In genomic region chr3:169541528-169541927, GRCh38 we compare ENCODE assay signal across 19 cellular contexts.
DNase-seq lines count a peak whose midpoint lies in the region; ATAC-seq and TF ChIP-seq lines count a peak whose summit lies in the region.
"Had no signal": no experiment of that assay in that cellular context is flagged by ENCODE, and none has a peak within 500 bp of the region (broad histone marks: within the 10 kb centered on the region; RNA-seq: fewer than 3 reads in every experiment).

No MANE protein-coding gene starts in this region.

- no peak overlapping the region for H3K4me3 ChIP-seq in upper lobe of left lung
- H3K4me3 ChIP-seq in uterus = no peak overlapping the region
- H3K4me3 ChIP-seq: A549, PC-9 had no signal

- H2BK5ac ChIP-seq in H9 (ENCODE audit: insufficient read length, low read length) = no peak overlapping the region

- DNase-seq in CD14-positive monocyte (ENCODE audit: low spot score) = peak; percentile 42
- DNase-seq in WTC11 (ENCODE audit: low spot score) = no peak
- peak; percentile 55 for DNase-seq in left cardiac atrium
- no peak for DNase-seq in stimulated activated effector memory CD8-positive, alpha-beta T cell treated with anti-CD3 and anti-CD28 coated beads, Interleukin-12 subunit alpha, Interleukin-12 subunit beta, amount 100 ng/mL, for 72 hours (ENCODE audit: low spot score in 2 of 2)
- no peak for DNase-seq in upper lobe of left lung
- DNase-seq in uterus = no peak
- DNase-seq in NCI-H2171 (lab: John Stamatoyannopoulos, UW) = no peak
- no peak for DNase-seq in H9
- DNase-seq: CD4-positive, CD25-positive, alpha-beta regulatory T cell; EL; H7; HFFc6; Kasumi-1; NCI-H1694; PC-9; RPMI8226; SIG-M5 had no signal

- H3K27ac ChIP-seq in upper lobe of left lung (no peak overlapping the region), uterus (no peak overlapping the region), H9 (ENCODE audit: insufficient read length, low read depth, low read length) (no peak overlapping the region)
- H3K27ac ChIP-seq: A549, PC-9 had no signal

- ATAC-seq in WTC11 (peak; percentile 63), left cardiac atrium (peak; percentile 59 to 78), upper lobe of left lung (ENCODE audit: low FRiP score in 2 of 2) (no peak)
- peak; percentile 36 for ATAC-seq in stimulated activated effector memory CD8-positive, alpha-beta T cell treated with anti-CD3 and anti-CD28 coated beads, Interleukin-12 subunit alpha, Interleukin-12 subunit beta, amount 100 ng/mL, for 72 hours
- ATAC-seq: A549 had no signal

- H3K36me3 ChIP-seq in upper lobe of left lung = no peaks in the 10 kb centered on the region
- no peaks in the 10 kb centered on the region for H3K36me3 ChIP-seq in uterus

- WGBS in upper lobe of left lung, 2 donors = 91 to 94% methylated on average over 8 of the region's 8 CpGs
- WGBS in H9 (ENCODE audit: extremely low coverage, insufficient read length, low lambda C conversion rate) = no CpG with 5 or more reads among the region's 8 CpGs

- H3K79me1 ChIP-seq in H9 (ENCODE audit: insufficient read depth, low read depth, low read length, poor library complexity, severe bottlenecking) = no peaks in the 10 kb centered on the region

- no peak overlapping the region for H3K9ac ChIP-seq in H9 (ENCODE audit: extremely low read depth, insufficient read length, low read length)

- H3T11ph ChIP-seq in H9 (ENCODE audit: low read length) = no peak overlapping the region

- H3K4me2 ChIP-seq in H9 (ENCODE audit: insufficient read depth, insufficient read length, low read length) = no peak overlapping the region
- H3K4me2 ChIP-seq: A549, PC-9 had no signal

- H3K4me3 Mint-ChIP-seq in CD14-positive monocyte (no peak overlapping the region), WTC11 (no peak overlapping the region), H9 (no peak overlapping the region)
- no peak overlapping the region for H3K4me3 Mint-ChIP-seq in stimulated activated effector memory CD8-positive, alpha-beta T cell treated with anti-CD3 and anti-CD28 coated beads, Interleukin-12 subunit alpha, Interleukin-12 subunit beta, amount 100 ng/mL, for 72 hours
- H3K4me3 Mint-ChIP-seq: B cell; CD4-positive, CD25-positive, alpha-beta regulatory T cell; HFFc6 had no signal

- H4K5ac ChIP-seq in H9 (ENCODE audit: insufficient read length, low read depth, low read length) = no peak overlapping the region

- H3K14ac ChIP-seq in H9 (ENCODE audit: insufficient read depth, low read length) = no peak overlapping the region

- H3K18ac ChIP-seq in H9 (ENCODE audit: insufficient read length, low read depth, low read length) = no peak overlapping the region

- H3K4me1 ChIP-seq in upper lobe of left lung = peaks cover 0 to 6% (median 2%) of the 10 kb centered on the region in 4 donors
- H3K4me1 ChIP-seq in uterus = no peaks in the 10 kb centered on the region
- H3K4me1 ChIP-seq in H9 (ENCODE audit: insufficient read depth, low read length) = no peaks in the 10 kb centered on the region
- H3K4me1 ChIP-seq: A549 had no signal

- H2BK120ac ChIP-seq in H9 (ENCODE audit: low read depth, low read length, poor library complexity, severe bottlenecking) = no peak overlapping the region

- no peak for TF ChIP-seq EP300 in upper lobe of left lung (IDR thresholded peaks at IDR 0.05)

- peaks cover 0 to 2% (median 0%) of the 10 kb centered on the region in 3 donors for H3K27me3 Mint-ChIP-seq in CD14-positive monocyte (ENCODE audit: low read depth in 3 of 3)
- no peaks in the 10 kb centered on the region for H3K27me3 Mint-ChIP-seq in WTC11 (ENCODE audit: low read depth)
- H3K27me3 Mint-ChIP-seq in H9 (ENCODE audit: low read depth) = no peaks in the 10 kb centered on the region
- H3K27me3 Mint-ChIP-seq: B cell; CD4-positive, CD25-positive, alpha-beta regulatory T cell had no signal

- no peak overlapping the region for H3K23ac ChIP-seq in H9 (ENCODE audit: insufficient read length, low read depth, low read length)

- H4K8ac ChIP-seq in H9 (replicated peaks; ENCODE audit: insufficient read length, low read depth, low read length) = no peak overlapping the region

- H3K4ac ChIP-seq in H9 (ENCODE audit: low read depth, low read length) = no peak overlapping the region

- no peaks in the 10 kb centered on the region for H3K4me1 Mint-ChIP-seq in CD14-positive monocyte
- peaks cover 14% of the 10 kb centered on the region for H3K4me1 Mint-ChIP-seq in WTC11
- no peaks in the 10 kb centered on the region for H3K4me1 Mint-ChIP-seq in stimulated activated effector memory CD8-positive, alpha-beta T cell treated with anti-CD3 and anti-CD28 coated beads, Interleukin-12 subunit alpha, Interleukin-12 subunit beta, amount 100 ng/mL, for 72 hours
- peaks cover 0 to 9% of the 10 kb centered on the region in 2 experiments; a peak in 3 of 4 replicates for H3K4me1 Mint-ChIP-seq in H9
- H3K4me1 Mint-ChIP-seq: B cell; CD4-positive, CD25-positive, alpha-beta regulatory T cell had no signal

- H3K36me3 Mint-ChIP-seq in CD14-positive monocyte (no peaks in the 10 kb centered on the region), WTC11 (no peaks in the 10 kb centered on the region), H9 (ENCODE audit: insufficient read depth in 1 of 3, low read depth in 3 of 3) (no peaks in the 10 kb centered on the region)
- H3K36me3 Mint-ChIP-seq in stimulated activated effector memory CD8-positive, alpha-beta T cell treated with anti-CD3 and anti-CD28 coated beads, Interleukin-12 subunit alpha, Interleukin-12 subunit beta, amount 100 ng/mL, for 72 hours = no peaks in the 10 kb centered on the region
- H3K36me3 Mint-ChIP-seq: CD4-positive, CD25-positive, alpha-beta regulatory T cell had no signal

- POLR2A ChIA-PET in WTC11 (lab: Charles Lee) = no interaction called here

- H2AK5ac ChIP-seq in H9 (ENCODE audit: insufficient read length, low read length) = no peak overlapping the region

- H3K56ac ChIP-seq in H9 (ENCODE audit: insufficient read length, low read depth, low read length) = no peak overlapping the region

- no peaks in the 10 kb centered on the region for H3K27me3 ChIP-seq in upper lobe of left lung
- H3K27me3 ChIP-seq in uterus = no peaks in the 10 kb centered on the region
- H3K27me3 ChIP-seq in H9 (ENCODE audit: insufficient read depth, low read length) = no peaks in the 10 kb centered on the region

- intact Hi-C loops in CD14-positive monocyte (cut with micrococcal nuclease) (no loop called here), left cardiac atrium (cut with DNase I) (no loop called here), uterus (cut with DNase I; ENCODE audit: low total_unique reads) (no loop called here)

- H3K27ac Mint-ChIP-seq in CD14-positive monocyte = no peak overlapping the region
- no peak overlapping the region for H3K27ac Mint-ChIP-seq in WTC11
- no peak overlapping the region for H3K27ac Mint-ChIP-seq in stimulated activated effector memory CD8-positive, alpha-beta T cell treated with anti-CD3 and anti-CD28 coated beads, Interleukin-12 subunit alpha, Interleukin-12 subunit beta, amount 100 ng/mL, for 72 hours
- H3K27ac Mint-ChIP-seq in H9 = peak overlapping the region in 1 of 3 experiments; percentile 37; a peak in 1 of 7 replicates
- H3K27ac Mint-ChIP-seq: B cell; CD4-positive, CD25-positive, alpha-beta regulatory T cell; HFFc6 had no signal

- H3K9me3 ChIP-seq in upper lobe of left lung = no peaks in the 10 kb centered on the region
- no peaks in the 10 kb centered on the region for H3K9me3 ChIP-seq in uterus
- no peaks in the 10 kb centered on the region for H3K9me3 ChIP-seq in H9 (ENCODE audit: control insufficient read depth, low read depth, low read length)
- H3K9me3 ChIP-seq: A549 had no signal

- H2BK12ac ChIP-seq in H9 (ENCODE audit: insufficient read length, low read depth, low read length) = no peak overlapping the region

- H4K91ac ChIP-seq in H9 (ENCODE audit: insufficient read length, low read depth, low read length) = no peak overlapping the region

- no peak overlapping the region for H2BK15ac ChIP-seq in H9 (ENCODE audit: low read depth, low read length)

- CTCF ChIA-PET in WTC11 (lab: Charles Lee) = no interaction called here

- H3K23me2 ChIP-seq in H9 (ENCODE audit: insufficient read length, low read depth, low read length, poor library complexity, severe bottlenecking) = no peaks in the 10 kb centered on the region

- no peak for TF ChIP-seq POLR2A in upper lobe of left lung (IDR thresholded peaks at IDR 0.05)
- no peak for TF ChIP-seq POLR2A in uterus (IDR thresholded peaks at IDR 0.05)

- H3K9me3 Mint-ChIP-seq in CD14-positive monocyte = peaks cover 0 to 3% (median 0%) of the 10 kb centered on the region in 7 donors
- H3K9me3 Mint-ChIP-seq in WTC11 = no peaks in the 10 kb centered on the region; the same call in 1 of the 2 replicates
- no peaks in the 10 kb centered on the region for H3K9me3 Mint-ChIP-seq in stimulated activated effector memory CD8-positive, alpha-beta T cell treated with anti-CD3 and anti-CD28 coated beads, Interleukin-12 subunit alpha, Interleukin-12 subunit beta, amount 100 ng/mL, for 72 hours
- no peaks in the 10 kb centered on the region for H3K9me3 Mint-ChIP-seq in H9

- no peaks in the 10 kb centered on the region for H4K20me1 ChIP-seq in H9 (ENCODE audit: control insufficient read depth, insufficient read depth, insufficient read length)

- no peak overlapping the region for H2BK20ac ChIP-seq in H9 (ENCODE audit: low read depth, low read length, poor library complexity, severe bottlenecking)

- H2AFZ ChIP-seq in H9 (ENCODE audit: low read length) = no peak overlapping the region
- H2AFZ ChIP-seq: PC-9 had no signal

- no peaks in the 10 kb centered on the region for H3K79me2 ChIP-seq in H9 (ENCODE audit: insufficient read depth, low read length)

- TF ChIP-seq CTCF in CD14-positive monocyte (IDR thresholded peaks at IDR 0.05) = no peak
- TF ChIP-seq CTCF in WTC11 (IDR thresholded peaks at IDR 0.05) = no peak
- no peak for TF ChIP-seq CTCF in upper lobe of left lung (IDR thresholded peaks at IDR 0.05)
- TF ChIP-seq CTCF in uterus (IDR thresholded peaks at IDR 0.05) = no peak
- no peak for TF ChIP-seq CTCF in H9 (conservative IDR thresholded peaks at IDR 0.05)

TF ChIP-seq in WTC11, 78 proteins besides CTCF, POLR2A, EP300 and RAD21 (continues in another document):
- TF ChIP-seq ZBTB43 (CRISPR knock-in tag; IDR thresholded peaks at IDR 0.05) = no peak

Comparison
In these comparisons a context has a peak if more than half of its experiments do, and no peak if none do; other contexts are left out.
1. DNase-seq: peak in CD14-positive monocyte (single experiment) and left cardiac atrium (single experiment); none in WTC11 (single experiment), stimulated activated effector memory CD8-positive, alpha-beta T cell treated with anti-CD3 and anti-CD28 coated beads, Interleukin-12 subunit alpha, Interleukin-12 subunit beta, amount 100 ng/mL, for 72 hours (0 of 2), upper lobe of left lung (0 of 2), uterus (0 of 2), NCI-H2171 (single experiment) and H9 (single experiment).
2. ATAC-seq: peak in WTC11 (single experiment), left cardiac atrium (2 of 2) and stimulated activated effector memory CD8-positive, alpha-beta T cell treated with anti-CD3 and anti-CD28 coated beads, Interleukin-12 subunit alpha, Interleukin-12 subunit beta, amount 100 ng/mL, for 72 hours (single experiment); none in upper lobe of left lung (0 of 2).